In the genomic region with DNA sequence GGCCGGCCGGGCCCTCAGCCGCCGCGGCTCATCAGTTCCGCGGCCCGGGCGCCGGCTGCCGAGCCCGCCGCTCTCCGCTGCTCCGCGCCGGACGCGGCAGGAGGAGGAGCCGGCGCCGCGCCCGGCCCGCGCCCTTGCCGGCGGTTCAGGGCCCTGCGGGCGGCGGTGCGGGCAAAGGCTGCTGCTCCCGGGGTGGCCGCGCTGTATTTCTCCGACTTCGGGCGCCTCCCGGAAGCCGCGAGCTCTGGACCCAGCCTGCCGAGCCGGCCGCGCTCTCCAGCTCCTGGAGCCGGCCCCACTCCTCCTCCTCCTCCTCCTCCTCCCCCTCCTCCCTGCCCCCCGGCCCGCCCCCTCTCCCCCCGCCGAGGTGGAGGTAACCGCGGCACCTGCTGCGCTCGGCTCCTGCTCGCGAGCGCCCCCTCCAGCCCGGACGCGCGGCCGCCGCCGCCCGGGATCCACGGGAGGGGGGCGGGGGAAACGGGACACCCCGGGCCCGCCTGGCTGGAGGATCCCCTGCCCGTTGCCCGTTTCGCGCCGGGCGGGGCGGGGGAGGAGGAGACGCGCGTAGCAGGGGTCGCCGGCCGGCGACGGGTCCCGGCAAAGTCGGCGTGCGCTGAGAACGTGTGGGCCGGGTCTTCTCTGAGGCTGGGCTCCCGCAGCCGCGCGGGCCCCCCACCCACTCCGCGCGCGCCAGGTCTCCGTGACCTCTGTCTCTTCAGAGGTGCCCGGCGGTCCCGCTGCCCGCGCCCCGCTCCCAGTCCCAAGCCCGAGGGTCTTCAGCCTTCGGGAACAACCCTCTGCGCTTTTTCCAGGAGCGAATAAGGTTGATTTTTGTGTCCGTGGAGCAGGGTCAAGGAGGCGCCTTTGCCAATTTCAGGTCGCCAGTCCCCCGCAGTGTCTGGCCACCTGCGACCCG, we compare ENCODE assay signal across 8 cellular contexts. TPM values are rescaled to one million over a fixed set of nuclear protein-coding genes. Genes with fewer than 3 reads are reported as not detected.
DNase-seq lines count a peak whose midpoint lies in the region; ATAC-seq and FAIRE-seq lines count a peak whose summit lies in the region.

A gene with protein sequence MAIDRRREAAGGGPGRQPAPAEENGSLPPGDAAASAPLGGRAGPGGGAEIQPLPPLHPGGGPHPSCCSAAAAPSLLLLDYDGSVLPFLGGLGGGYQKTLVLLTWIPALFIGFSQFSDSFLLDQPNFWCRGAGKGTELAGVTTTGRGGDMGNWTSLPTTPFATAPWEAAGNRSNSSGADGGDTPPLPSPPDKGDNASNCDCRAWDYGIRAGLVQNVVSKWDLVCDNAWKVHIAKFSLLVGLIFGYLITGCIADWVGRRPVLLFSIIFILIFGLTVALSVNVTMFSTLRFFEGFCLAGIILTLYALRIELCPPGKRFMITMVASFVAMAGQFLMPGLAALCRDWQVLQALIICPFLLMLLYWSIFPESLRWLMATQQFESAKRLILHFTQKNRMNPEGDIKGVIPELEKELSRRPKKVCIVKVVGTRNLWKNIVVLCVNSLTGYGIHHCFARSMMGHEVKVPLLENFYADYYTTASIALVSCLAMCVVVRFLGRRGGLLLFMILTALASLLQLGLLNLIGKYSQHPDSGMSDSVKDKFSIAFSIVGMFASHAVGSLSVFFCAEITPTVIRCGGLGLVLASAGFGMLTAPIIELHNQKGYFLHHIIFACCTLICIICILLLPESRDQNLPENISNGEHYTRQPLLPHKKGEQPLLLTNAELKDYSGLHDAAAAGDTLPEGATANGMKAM (minus strand): TSS at position 257 of the 916 bp plus-strand sequence. CDS start 491 bp downstream, outside the sequence.

- DNase-seq in RCC 7860 (ENCODE audit: low spot score) (peak; percentile 20), globus pallidus (ENCODE audit: low spot score) (peak; percentile 76), occipital lobe (lab: John Stamatoyannopoulos, UW) (peak; percentile 77), superior temporal gyrus (ENCODE audit: extremely low spot score) (peak; percentile 68), NK-92 (lab: John Stamatoyannopoulos, UW; ENCODE audit: unreplicated experiment) (no peak)
- peak; percentile 45 for DNase-seq in activated gamma-delta T cell treated with anti-CD3 and anti-CD28 coated beads, Interleukin-2, amount 50 U/mL, for 16 hours (ENCODE audit: low read depth)

- H3K4me3 ChIP-seq in GM08714 (ENCODE audit: low read length): peak within 1 kb of the TSS; percentile 22

- no peak for FAIRE-seq in RCC 7860 (lab: Jason Lieb, UNC)

- peak; percentile 60 for ATAC-seq in HG03439 (IDR thresholded peaks at IDR 0.05; ENCODE audit: unreplicated experiment)

RNA-seq across cellular contexts. Expression of the gene that starts here (rescaled TPM):
- 44.3 TPM for total RNA-seq in occipital lobe
